In genomic region chr6:169240125-169240524, GRCh38 we compare ENCODE assay signal across 26 cellular contexts. TPM values are rescaled to one million over a fixed set of nuclear protein-coding genes. Genes with fewer than 3 reads are reported as not detected.
DNase-seq lines count a peak whose midpoint lies in the region; ATAC-seq, FAIRE-seq and TF ChIP-seq lines count a peak whose summit lies in the region.
"Had no signal": no experiment of that assay in that cellular context is flagged by ENCODE, and none has a peak within 500 bp of the region (broad histone marks: within the 10 kb centered on the region; RNA-seq: fewer than 3 reads in every experiment).

No MANE protein-coding gene starts in this region.

- DNase-seq in GM23248 (no peak), bronchial epithelial cell (ENCODE audit: low read depth) (peak; percentile 5), sciatic nerve (ENCODE audit: low spot score) (peak; percentile 45), hepatic stellate cell (ENCODE audit: low spot score) (no peak), NCI-H2227 (lab: John Stamatoyannopoulos, UW; ENCODE audit: unreplicated experiment) (no peak)
- no peak for DNase-seq in stimulated activated CD8-positive, alpha-beta memory T cell treated with anti-CD3 and anti-CD28 coated beads, Interleukin-4, amount 100 ng/mL, for 48 hours
- DNase-seq: ACHN; activated CD4-positive, alpha-beta T cell treated with anti-CD3 and anti-CD28 coated beads, Interleukin-2, amount 10 ng/mL, durations not matched to agents 24 days and 14 days; activated CD8-positive, alpha-beta memory T cell treated with anti-CD3 and anti-CD28 coated beads, Interleukin-2, amount 10 ng/mL, durations not matched to agents 7 days and 5 days; activated naive CD4-positive, alpha-beta T cell treated with Interleukin-2 at 50 U/mL for 16 hours; activated T-cell treated with anti-CD3 and anti-CD28 coated beads, Interleukin-2, amount 50 U/mL, for 72 hours; central memory CD4-positive, alpha-beta T cell; heart right ventricle; NCI-H1105 treated with DMSO at 0.1 percent for 48 hours; NCI-H2029; NCI-H345; NCI-H748 treated with DMSO at 0.1 percent for 48 hours; SK-N-SH; upper lobe of right lung; WERI-Rb-1 had no signal

- no peak overlapping the region for H3K9ac ChIP-seq in GM23248
- H3K9ac ChIP-seq: BLaER1, SK-N-SH had no signal

- intact Hi-C loops in sciatic nerve (cut with DNase I) = no loop called here

- H4K20me1 ChIP-seq in GM23248 (ENCODE audit: insufficient read depth) = no peaks in the 10 kb centered on the region
- H4K20me1 ChIP-seq: BLaER1 had no signal

- H3F3A ChIP-seq in GM23248 (ENCODE audit: insufficient read depth) = no peaks in the 10 kb centered on the region; the same call in 1 of the 2 replicates

- H3K27ac ChIP-seq in GM23248 (peak overlapping the region; percentile 36), layer of hippocampus (ENCODE audit: low read depth, low read length) (peak overlapping the region; percentile 88)
- H3K27ac ChIP-seq: BLaER1, heart right ventricle, upper lobe of right lung, WERI-Rb-1 had no signal

- FAIRE-seq in bronchial epithelial cell (lab: Jason Lieb, UNC) = no peak
- FAIRE-seq: endothelial cell of umbilical vein had no signal

- H3K4me3 ChIP-seq in GM23248 (no peak overlapping the region), bronchial epithelial cell (ENCODE audit: low read depth, low read length) (no peak overlapping the region)
- H3K4me3 ChIP-seq: BLaER1, HAP-1, heart right ventricle, upper lobe of right lung had no signal

- 0 out of 2 replicates have a peak, but pooled peaks cover 3% of the 10 kb centered on the region for H3K4me1 ChIP-seq in GM23248 (ENCODE audit: insufficient read depth)
- H3K4me1 ChIP-seq: BLaER1, HAP-1, heart right ventricle, upper lobe of right lung had no signal

- in situ Hi-C loops in GM23248 (cut with MboI) = no loop called here

- ATAC-seq in sciatic nerve (no peak), GM21390 (IDR thresholded peaks at IDR 0.05; ENCODE audit: unreplicated experiment) (no peak)
- ATAC-seq: activated CD8-positive, alpha-beta memory T cell treated with anti-CD3 and anti-CD28 coated beads, Interleukin-2, amount 10 ng/mL, durations not matched to agents 7 days and 5 days; activated T-cell treated with anti-CD3 and anti-CD28 coated beads, Interleukin-2, amount 50 U/mL, for 72 hours; heart right ventricle; upper lobe of right lung had no signal

- H2AFZ ChIP-seq in GM23248 = no peak overlapping the region

- no peaks in the 10 kb centered on the region for H3K27me3 ChIP-seq in GM23248 (replicated peaks; ENCODE audit: insufficient read depth)
- no peaks in the 10 kb centered on the region for H3K27me3 ChIP-seq in bronchial epithelial cell (ENCODE audit: control insufficient read depth, insufficient read depth, low read length)
- no peaks in the 10 kb centered on the region for H3K27me3 ChIP-seq in layer of hippocampus (ENCODE audit: control insufficient read depth, insufficient read depth, low read length)
- H3K27me3 ChIP-seq: BLaER1, upper lobe of right lung had no signal

- H3K36me3 ChIP-seq in GM23248 (ENCODE audit: low read depth) (peaks cover 32% of the 10 kb centered on the region), bronchial epithelial cell (ENCODE audit: control insufficient read depth, insufficient read depth, low read length) (peaks cover 1% of the 10 kb centered on the region)
- H3K36me3 ChIP-seq: BLaER1, HAP-1, upper lobe of right lung, WERI-Rb-1 had no signal

- no peaks in the 10 kb centered on the region for H3K9me3 ChIP-seq in GM23248 (ENCODE audit: low read depth)
- H3K9me3 ChIP-seq: BLaER1, HAP-1, heart right ventricle, SK-N-SH, upper lobe of right lung had no signal

- no peak for TF ChIP-seq CTCF in bronchial epithelial cell (IDR thresholded peaks at IDR 0.05; ENCODE audit: insufficient read depth, low read length, severe bottlenecking)

- no peak overlapping the region for H3K4me2 ChIP-seq in GM23248 (ENCODE audit: unreplicated experiment)
- H3K4me2 ChIP-seq: BLaER1, SK-N-SH had no signal

- 55 to 60% methylated on average over 11 of the region's 11 CpGs for WGBS in GM23248 (ENCODE audit: low coverage in 1 of 2, low lambda C conversion rate in 2 of 2, missing lambda C conversion rate in 2 of 2), 2 experiments

- no peaks in the 10 kb centered on the region for H3K9me2 ChIP-seq in GM23248 (ENCODE audit: insufficient read depth)
- H3K9me2 ChIP-seq: SK-N-SH had no signal

- 0 out of 2 replicates have a peak, but pooled peaks cover 8% of the 10 kb centered on the region for H3K79me2 ChIP-seq in GM23248 (ENCODE audit: insufficient read depth)

RNA-seq across cellular contexts. Expression of gene THBS2, which starts 13.5 kb away (rescaled TPM):
- total RNA-seq in GM23248 (2014; rRNA removed; shearing (Covaris generic)) = 124 and 137 TPM in 2 replicates
- 76.4 and 77.8 TPM in 2 replicates for polyA plus RNA-seq in GM23248 (2016; fragmentation: Nextera tagmentation; extraction: Ambion mirVana)
- total RNA-seq in bronchial epithelial cell = 3.6 and 8.7 TPM in 2 replicates
- total RNA-seq in sciatic nerve = 104 TPM
- total RNA-seq: activated CD4-positive, alpha-beta T cell treated with anti-CD3 and anti-CD28 coated beads, Interleukin-2, amount 10 ng/mL, durations not matched to agents 24 days and 14 days; activated CD8-positive, alpha-beta memory T cell treated with anti-CD3 and anti-CD28 coated beads, Interleukin-2, amount 10 ng/mL, durations not matched to agents 7 days and 5 days; activated T-cell treated with anti-CD3 and anti-CD28 coated beads, Interleukin-2, amount 50 U/mL, for 72 hours; endothelial cell of umbilical vein; progenitor cell of endocrine pancreas had no signal

Comparison
In these comparisons a context has a peak if more than half of its experiments do, and no peak if none do; other contexts are left out.
1. DNase-seq: peak in bronchial epithelial cell (single experiment) and sciatic nerve (single experiment); none in GM23248 (single experiment), hepatic stellate cell (single experiment), NCI-H2227 (single experiment) and stimulated activated CD8-positive, alpha-beta memory T cell treated with anti-CD3 and anti-CD28 coated beads, Interleukin-4, amount 100 ng/mL, for 48 hours (single experiment).
2. RNA of gene THBS2, which starts 13.5 kb away (total RNA-seq): 124 to 137 TPM in GM23248 and 104 TPM in sciatic nerve (single experiment); 3.6 to 8.7 TPM in bronchial epithelial cell; every median in the first group is over 10 times any median in the second.